ENCODE assay signal across 13 cellular contexts in genomic region chr6:157912326-157912725, GRCh38.
DNase-seq lines count a peak whose midpoint lies in the region; FAIRE-seq and TF ChIP-seq lines count a peak whose summit lies in the region.
"Had no signal": no experiment of that assay in that cellular context is flagged by ENCODE, and none has a peak within 500 bp of the region (broad histone marks: within the 10 kb centered on the region; RNA-seq: fewer than 3 reads in every experiment).

No MANE protein-coding gene starts in this region.

- TF ChIP-seq CTCF in smooth muscle cell (IDR thresholded peaks at IDR 0.05; ENCODE audit: borderline replicate concordance, insufficient read depth, poor library complexity, severe bottlenecking) = no peak

- no peak overlapping the region for H3K27ac Mint-ChIP-seq in activated T-helper 1 cell treated with anti-CD3 and anti-CD28 coated beads, Interleukin-12 subunit alpha, Interleukin-12 subunit beta, Interleukin-2, Interleukin-4 antibody, amounts not matched to agents 30 ng/mL and 10 ng/mL and 1 ng/mL, durations not matched to agents 14 hours and 24 hours and 36 hours
- H3K27ac Mint-ChIP-seq: neural progenitor cell had no signal

- H4K20me1 ChIP-seq in smooth muscle cell (ENCODE audit: low read depth) = peaks cover 6% of the 10 kb centered on the region

- peaks cover 23% of the 10 kb centered on the region for H3K36me3 ChIP-seq in smooth muscle cell (ENCODE audit: low read depth)

- H3K4me2 ChIP-seq in smooth muscle cell = peak overlapping the region; percentile 31
- H3K4me2 ChIP-seq: neural progenitor cell had no signal

- peaks cover 4% of the 10 kb centered on the region for H3K4me1 ChIP-seq in smooth muscle cell (ENCODE audit: low read depth)
- H3K4me1 ChIP-seq: gastrocnemius medialis had no signal

- no peaks in the 10 kb centered on the region for H3K9me3 ChIP-seq in smooth muscle cell (replicated peaks; ENCODE audit: low read depth)
- H3K9me3 ChIP-seq: gastrocnemius medialis had no signal

- peak; percentile 3 for DNase-seq in H54 (ENCODE audit: insufficient read length, low spot score)
- DNase-seq in amniotic stem cell (lab: John Stamatoyannopoulos, UW) = peak; percentile 75
- peak; percentile 13 to 56 for DNase-seq in frontal cortex (ENCODE audit: low spot score in 2 of 2)
- no peak for DNase-seq in smooth muscle cell (lab: John Stamatoyannopoulos, UW; ENCODE audit: unreplicated experiment)
- DNase-seq in AML-193 (lab: John Stamatoyannopoulos, UW) = no peak
- no peak for DNase-seq in DMS153 treated with DMSO at 0.1 percent for 48 hours (lab: John Stamatoyannopoulos, UW; ENCODE audit: unreplicated experiment)
- no peak for DNase-seq in activated naive CD4-positive, alpha-beta T cell treated with Interleukin-2 at 50 U/mL for 16 hours
- DNase-seq in activated T-helper 1 cell treated with anti-CD3 and anti-CD28 coated beads, Interleukin-12 subunit alpha, Interleukin-12 subunit beta, Interleukin-2, Interleukin-4 antibody, amounts not matched to agents 30 ng/mL and 10 ng/mL and 1 ng/mL, durations not matched to agents 14 hours and 24 hours and 36 hours (ENCODE audit: low spot score) = no peak
- DNase-seq: activated T-cell treated with anti-CD3 and anti-CD28 coated beads, Interleukin-2, amount 50 U/mL, for 48 hours; gastrocnemius medialis; NCI-H1930; SW 1271 had no signal

- no peak overlapping the region for H3K4me3 ChIP-seq in smooth muscle cell
- H3K4me3 ChIP-seq: gastrocnemius medialis, neural progenitor cell had no signal

- FAIRE-seq in H54 (lab: Jason Lieb, UNC) = no peak
- FAIRE-seq in frontal cortex (lab: Jason Lieb, UNC) = no peak

- intact Hi-C loops in activated T-helper 1 cell treated with anti-CD3 and anti-CD28 coated beads, Interleukin-12 subunit alpha, Interleukin-12 subunit beta, Interleukin-2, Interleukin-4 antibody, amounts not matched to agents 30 ng/mL and 10 ng/mL and 1 ng/mL, durations not matched to agents 14 hours and 24 hours and 36 hours (cut with micrococcal nuclease) = no loop called here

- no peaks in the 10 kb centered on the region for H3K27me3 Mint-ChIP-seq in activated T-helper 1 cell treated with anti-CD3 and anti-CD28 coated beads, Interleukin-12 subunit alpha, Interleukin-12 subunit beta, Interleukin-2, Interleukin-4 antibody, amounts not matched to agents 30 ng/mL and 10 ng/mL and 1 ng/mL, durations not matched to agents 14 hours and 24 hours and 36 hours (ENCODE audit: insufficient read depth)

- TF ChIP-seq POLR2A in H54 (IDR thresholded peaks at IDR 0.05; ENCODE audit: low read depth, low read length) = no peak

- H3K27ac ChIP-seq in smooth muscle cell (ENCODE audit: low read depth) = peak overlapping the region; percentile 31
- H3K27ac ChIP-seq: gastrocnemius medialis, neural progenitor cell had no signal

- no peak overlapping the region for H2AFZ ChIP-seq in smooth muscle cell (ENCODE audit: low read depth)
- H2AFZ ChIP-seq: neural progenitor cell had no signal

- no peaks in the 10 kb centered on the region for H3K79me2 ChIP-seq in smooth muscle cell (ENCODE audit: low read depth)

- 68% methylated on average over 6 of the region's 6 CpGs for WGBS in smooth muscle cell (ENCODE audit: low lambda C conversion rate)

- no peak overlapping the region for H3K4me3 Mint-ChIP-seq in activated T-helper 1 cell treated with anti-CD3 and anti-CD28 coated beads, Interleukin-12 subunit alpha, Interleukin-12 subunit beta, Interleukin-2, Interleukin-4 antibody, amounts not matched to agents 30 ng/mL and 10 ng/mL and 1 ng/mL, durations not matched to agents 14 hours and 24 hours and 36 hours
- H3K4me3 Mint-ChIP-seq: neural progenitor cell had no signal

- H3K4me1 Mint-ChIP-seq in activated T-helper 1 cell treated with anti-CD3 and anti-CD28 coated beads, Interleukin-12 subunit alpha, Interleukin-12 subunit beta, Interleukin-2, Interleukin-4 antibody, amounts not matched to agents 30 ng/mL and 10 ng/mL and 1 ng/mL, durations not matched to agents 14 hours and 24 hours and 36 hours (ENCODE audit: low read depth) = peaks cover 15% of the 10 kb centered on the region

- no peak overlapping the region for H3K9ac ChIP-seq in smooth muscle cell (ENCODE audit: low read depth)
- H3K9ac ChIP-seq: neural progenitor cell had no signal

- H3F3A ChIP-seq in smooth muscle cell (ENCODE audit: low read depth) = peaks cover 4% of the 10 kb centered on the region

- no peaks in the 10 kb centered on the region for H3K27me3 ChIP-seq in smooth muscle cell (ENCODE audit: low read depth)
- H3K27me3 ChIP-seq: gastrocnemius medialis, neural progenitor cell had no signal

- no peaks in the 10 kb centered on the region for H3K9me3 Mint-ChIP-seq in activated T-helper 1 cell treated with anti-CD3 and anti-CD28 coated beads, Interleukin-12 subunit alpha, Interleukin-12 subunit beta, Interleukin-2, Interleukin-4 antibody, amounts not matched to agents 30 ng/mL and 10 ng/mL and 1 ng/mL, durations not matched to agents 14 hours and 24 hours and 36 hours
- H3K9me3 Mint-ChIP-seq: neural progenitor cell had no signal

- peaks cover 53% of the 10 kb centered on the region for H3K36me3 Mint-ChIP-seq in activated T-helper 1 cell treated with anti-CD3 and anti-CD28 coated beads, Interleukin-12 subunit alpha, Interleukin-12 subunit beta, Interleukin-2, Interleukin-4 antibody, amounts not matched to agents 30 ng/mL and 10 ng/mL and 1 ng/mL, durations not matched to agents 14 hours and 24 hours and 36 hours (ENCODE audit: low read depth)

Comparison
In these comparisons a context has a peak if more than half of its experiments do, and no peak if none do; other contexts are left out.
1. DNase-seq: peak in H54 (single experiment), amniotic stem cell (single experiment) and frontal cortex (2 of 2); none in smooth muscle cell (single experiment), AML-193 (0 of 2), DMS153 treated with DMSO at 0.1 percent for 48 hours (single experiment), activated naive CD4-positive, alpha-beta T cell treated with Interleukin-2 at 50 U/mL for 16 hours (single experiment) and activated T-helper 1 cell treated with anti-CD3 and anti-CD28 coated beads, Interleukin-12 subunit alpha, Interleukin-12 subunit beta, Interleukin-2, Interleukin-4 antibody, amounts not matched to agents 30 ng/mL and 10 ng/mL and 1 ng/mL, durations not matched to agents 14 hours and 24 hours and 36 hours (single experiment).